ENCODE assay signal across 19 cellular contexts in genomic region chr21:44374601-44375280, GRCh38. TPM values are rescaled to one million over a fixed set of nuclear protein-coding genes. Genes with fewer than 3 reads are reported as not detected.
DNase-seq lines count a peak whose midpoint lies in the region; ATAC-seq and TF ChIP-seq lines count a peak whose summit lies in the region.
"Had no signal": no experiment of that assay in that cellular context is flagged by ENCODE, and none has a peak within 500 bp of the region (broad histone marks: within the 10 kb centered on the region; RNA-seq: fewer than 3 reads in every experiment).

No MANE protein-coding gene starts in this region.

- POLR2A ChIA-PET in RWPE1 (lab: Yijun Ruan, JAX; ENCODE audit: low non-redundant PET), result no interaction called here

- DNase-seq in CD14-positive monocyte (ENCODE audit: low spot score) (no peak), chondrocyte (ENCODE audit: low spot score) (peak; percentile 57), neuronal stem cell (ENCODE audit: low spot score) (no peak), RWPE1 (ENCODE audit: low spot score) (no peak)
- no peak for DNase-seq in NK-92 treated with Interleukin-12 subunit alpha and Interleukin-12 subunit beta, amount 100 ng/mL, for 24 hours (lab: John Stamatoyannopoulos, UW)
- DNase-seq: activated CD8-positive, alpha-beta memory T cell treated with anti-CD3 and anti-CD28 coated beads, Interleukin-2, amount 50 U/mL, for 4 hours; BE2C; DMS 273 treated with DMSO at 0.1 percent for 48 hours; left ventricle myocardium superior; NCI-H1105 treated with DMSO at 0.1 percent for 48 hours; NCI-H524 treated with DMSO at 0.1 percent for 48 hours; SHP77 treated with DMSO at 0.1 percent for 48 hours; stimulated activated CD4-positive, alpha-beta T cell treated with anti-CD3 and anti-CD28 coated beads, Interleukin-4, amount 100 ng/mL, for 1 hour had no signal

- H3K27ac Mint-ChIP-seq in CD14-positive monocyte (peak overlapping the region; percentile 84 to 91 (median 85)), chondrocyte (ENCODE audit: unreplicated experiment) (no peak overlapping the region)

- H3K27me3 Mint-ChIP-seq in CD14-positive monocyte (ENCODE audit: low read depth in 3 of 3) (peaks cover 2 to 14% (median 2%) of the 10 kb centered on the region in 3 donors), chondrocyte (ENCODE audit: low read depth) (peaks cover 45% of the 10 kb centered on the region)

- no peak for ATAC-seq in GM19395 (IDR thresholded peaks at IDR 0.05; ENCODE audit: unreplicated experiment)
- ATAC-seq in GM19452 (IDR thresholded peaks at IDR 0.05; ENCODE audit: unreplicated experiment), result no peak

- H3K27me3 ChIP-seq in BLaER1, result no peaks in the 10 kb centered on the region
- peaks cover 0 to 22% (median 10%) of the 10 kb centered on the region in 3 experiments for H3K27me3 ChIP-seq in neuronal stem cell (ENCODE audit: control insufficient read depth in 3 of 3, insufficient read depth in 3 of 3, low read depth in 1 of 3, low read length in 3 of 3)

- H3K18ac ChIP-seq in neuronal stem cell (ENCODE audit: low read length), result no peak overlapping the region

- peaks cover 93% of the 10 kb centered on the region for H3K36me3 ChIP-seq in BLaER1
- no peaks in the 10 kb centered on the region for H3K36me3 ChIP-seq in neuronal stem cell (replicated peaks in 1 of 2; ENCODE audit: control insufficient read depth in 2 of 2, insufficient read depth in 2 of 2, low read length in 2 of 2)
- H3K36me3 ChIP-seq: BE2C, esophagus muscularis mucosa, pancreas had no signal

- H3K4me3 ChIP-seq in BLaER1 (peak overlapping the region; percentile 42), neuronal stem cell (ENCODE audit: low read length in 2 of 2) (no peak overlapping the region)
- H3K4me3 ChIP-seq: dorsolateral prefrontal cortex, esophagus muscularis mucosa, pancreas had no signal

- no peaks in the 10 kb centered on the region for H3K79me1 ChIP-seq in neuronal stem cell (ENCODE audit: low read depth, low read length)

- H3K4me1 ChIP-seq in BLaER1 (peaks cover 52% of the 10 kb centered on the region), neuronal stem cell (ENCODE audit: control insufficient read depth in 2 of 2, insufficient read depth in 1 of 2, low read depth in 1 of 2, low read length in 2 of 2) (peaks cover 0 to 13% of the 10 kb centered on the region in 2 donors)
- H3K4me1 ChIP-seq: BE2C had no signal

- H4K8ac ChIP-seq in neuronal stem cell (ENCODE audit: low read depth, low read length), result no peak overlapping the region

- no peak overlapping the region for H2BK15ac ChIP-seq in neuronal stem cell (ENCODE audit: low read length)

- no peak overlapping the region for H3K14ac ChIP-seq in neuronal stem cell (ENCODE audit: low read length)

- no peak overlapping the region for H2AK5ac ChIP-seq in neuronal stem cell (ENCODE audit: low read depth, low read length)

- CTCF ChIA-PET in RWPE1 (lab: Yijun Ruan, JAX), result no interaction called here

- peak overlapping the region; percentile 58 to 86 for H3K4me3 Mint-ChIP-seq in CD14-positive monocyte
- H3K4me3 Mint-ChIP-seq in chondrocyte (ENCODE audit: unreplicated experiment), result no peak overlapping the region

- WGBS in neuronal stem cell (ENCODE audit: extremely low coverage in 2 of 2, insufficient read length in 2 of 2, insufficient replicate concordance in 1 of 2), 2 donors, result no CpG with 5 or more reads among the region's 24 CpGs

- H3K9ac ChIP-seq in BLaER1 (no peak overlapping the region; the same call in 1 of the 2 replicates), neuronal stem cell (ENCODE audit: low read depth, low read length, poor library complexity) (no peak overlapping the region)

- H4K91ac ChIP-seq in neuronal stem cell (ENCODE audit: low read depth, low read length, poor library complexity), result no peak overlapping the region

- no peak overlapping the region for H3K4ac ChIP-seq in neuronal stem cell (ENCODE audit: low read length)

- H3K4me2 ChIP-seq in BLaER1 (peak overlapping the region; percentile 87), neuronal stem cell (ENCODE audit: insufficient read depth, low read length, poor library complexity, severe bottlenecking) (no peak overlapping the region)

- peaks cover 43% of the 10 kb centered on the region for H4K20me1 ChIP-seq in BLaER1

- no peak overlapping the region for H2BK12ac ChIP-seq in neuronal stem cell (ENCODE audit: low read length)

- H3K4me1 Mint-ChIP-seq in CD14-positive monocyte (peaks cover 45% of the 10 kb centered on the region), chondrocyte (ENCODE audit: low read depth) (peaks cover 7% of the 10 kb centered on the region)

- peaks cover 0 to 7% (median 2%) of the 10 kb centered on the region in 7 donors for H3K9me3 Mint-ChIP-seq in CD14-positive monocyte
- H3K9me3 Mint-ChIP-seq in chondrocyte (ENCODE audit: low read depth), result no peaks in the 10 kb centered on the region

- H3K9me3 ChIP-seq in BLaER1 (peaks cover 18% of the 10 kb centered on the region), neuronal stem cell (replicated peaks in 1 of 2; ENCODE audit: control insufficient read depth in 2 of 2, insufficient read depth in 1 of 2, low read depth in 1 of 2, low read length in 2 of 2) (peaks cover 0 to 5% of the 10 kb centered on the region in 2 donors)
- H3K9me3 ChIP-seq: BE2C, esophagus muscularis mucosa, pancreas had no signal

- intact Hi-C loops in CD14-positive monocyte (cut with micrococcal nuclease), result no loop called here

- H3K27ac ChIP-seq in BLaER1 (peak overlapping the region; percentile 77), neuronal stem cell (replicated peaks; ENCODE audit: low read length) (no peak overlapping the region), RWPE1 (no peak overlapping the region)
- H3K27ac ChIP-seq: dorsolateral prefrontal cortex, esophagus muscularis mucosa, pancreas had no signal

- no peak overlapping the region for H2BK120ac ChIP-seq in neuronal stem cell (ENCODE audit: low read depth, low read length)

- H3K36me3 Mint-ChIP-seq in CD14-positive monocyte, result peaks cover 78 to 94% of the 10 kb centered on the region in 2 donors
- H3K36me3 Mint-ChIP-seq in chondrocyte (ENCODE audit: low read depth), result no peaks in the 10 kb centered on the region

- no peak for TF ChIP-seq CTCF in CD14-positive monocyte (IDR thresholded peaks at IDR 0.05)
- TF ChIP-seq CTCF in chondrocyte (IDR thresholded peaks at IDR 0.05), result no peak
- TF ChIP-seq CTCF in RWPE1 (conservative IDR thresholded peaks at IDR 0.05; ENCODE audit: low read depth), result no peak

- peak overlapping the region; percentile 81 for H3K23ac ChIP-seq in neuronal stem cell (ENCODE audit: low read depth, low read length, poor library complexity)

- no peak overlapping the region for H2AFZ ChIP-seq in neuronal stem cell (ENCODE audit: low read length)

- no peak overlapping the region for H2BK5ac ChIP-seq in neuronal stem cell (ENCODE audit: low read length)

RNA-seq across cellular contexts. Expression of gene TRPM2, which starts 21.3 kb away (rescaled TPM):
- polyA plus RNA-seq in CD14-positive monocyte, result 10 to 100 TPM in 1 of 2 donors, 1 to 10 TPM in 1; 7.6 to 12.2 TPM
- 0.21 to 0.32 TPM in 2 of 3 replicates, not detected in the other for total RNA-seq in chondrocyte
- 0.03 TPM for polyA plus RNA-seq in neuronal stem cell (2013, experiment 1 of 2)
- polyA plus RNA-seq in neuronal stem cell (2013, experiment 2 of 2), result 0.03 TPM

RNA-seq across cellular contexts. Expression of gene CFAP410, which starts 35.6 kb away (rescaled TPM):
- 10 to 100 TPM; 14.8 to 17.3 TPM for polyA plus RNA-seq in CD14-positive monocyte
- total RNA-seq in chondrocyte, result 14.2 to 19.5 TPM (median 17.7 TPM) in 3 replicates
- 13.0 TPM for polyA plus RNA-seq in neuronal stem cell (2013, experiment 1 of 2)
- 12.0 TPM for polyA plus RNA-seq in neuronal stem cell (2013, experiment 2 of 2)
